Comparison of ENCODE assay signal across 8 cellular contexts in the genomic region with DNA sequence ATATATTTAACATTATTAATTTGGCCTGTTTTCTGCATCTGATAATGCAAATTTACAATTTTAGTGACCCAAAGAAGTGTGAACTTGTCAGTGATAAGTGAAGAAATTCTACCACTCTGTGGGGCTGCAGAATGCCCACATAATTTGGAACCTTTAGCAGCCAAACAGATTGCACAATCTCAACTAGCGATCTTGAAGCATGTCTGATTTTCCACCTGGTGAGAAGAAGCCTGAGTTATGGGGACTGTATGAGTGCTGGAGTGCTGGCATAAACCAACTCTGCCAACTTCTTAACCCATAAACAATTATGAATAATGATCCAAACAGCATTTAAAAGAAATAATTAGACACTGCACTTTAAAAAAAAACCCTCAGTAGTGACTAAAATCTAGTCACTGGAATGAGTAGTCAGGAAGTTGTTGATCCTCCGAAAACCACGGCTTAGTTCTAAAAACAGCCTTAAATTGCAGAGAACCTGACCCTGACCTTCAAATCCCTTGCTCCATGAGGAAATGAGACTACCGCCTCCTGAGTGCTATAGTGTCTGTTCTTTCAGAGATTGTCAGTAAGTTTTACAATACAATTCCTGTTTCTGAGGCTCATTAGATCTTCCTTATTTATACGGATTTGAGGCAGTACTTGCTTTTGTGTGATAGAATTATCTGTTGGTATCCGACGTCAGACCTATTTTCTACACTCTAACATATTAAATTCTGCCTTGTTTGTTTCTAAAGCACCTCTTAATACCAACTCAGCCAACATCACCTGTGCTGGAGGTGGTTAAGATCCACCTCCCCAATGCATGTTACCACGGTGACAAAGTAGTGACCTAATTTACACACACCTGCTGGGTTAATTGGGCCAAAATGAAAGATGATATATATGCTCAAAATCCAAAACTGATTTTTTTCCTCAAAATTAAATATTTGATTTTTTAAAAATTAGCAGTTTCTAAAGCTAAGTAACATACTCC.
DNase-seq lines count a peak whose midpoint lies in the region; ATAC-seq lines count a peak whose summit lies in the region.

No MANE protein-coding gene starts in this region.

- H3K4me3 ChIP-seq in mesendoderm (ENCODE audit: low read length) = no peak overlapping the region

- no peak overlapping the region for H3K4ac ChIP-seq in mesendoderm (ENCODE audit: low read depth, low read length)

- CTCF ChIA-PET in activated CD8-positive, alpha-beta memory T cell treated with anti-CD3 and anti-CD28 coated beads, Interleukin-2, amount 10 ng/mL, durations not matched to agents 7 days and 5 days (lab: Charles Lee) = no interaction called here

- H3K27me3 ChIP-seq in mesendoderm (ENCODE audit: insufficient read depth, low read length, poor library complexity) = no peaks in the 10 kb centered on the region

- no peak overlapping the region for H3K18ac ChIP-seq in mesendoderm (ENCODE audit: low read length)

- no peaks in the 10 kb centered on the region for H3K79me2 ChIP-seq in mesendoderm (ENCODE audit: control insufficient read depth, insufficient read depth, low read length)

- no peak overlapping the region for H2BK15ac ChIP-seq in mesendoderm (replicated peaks; ENCODE audit: low read depth)

- ATAC-seq in activated CD8-positive, alpha-beta memory T cell treated with anti-CD3 and anti-CD28 coated beads, Interleukin-2, amount 10 ng/mL, durations not matched to agents 7 days and 5 days = peak; percentile 57
- peak; percentile 93 for ATAC-seq in HG02973 (IDR thresholded peaks at IDR 0.05; ENCODE audit: unreplicated experiment)

- H3K56ac ChIP-seq in mesendoderm (ENCODE audit: low read length) = no peak overlapping the region

- H2BK120ac ChIP-seq in mesendoderm (ENCODE audit: low read depth, low read length) = no peak overlapping the region

- H2BK5ac ChIP-seq in mesendoderm (ENCODE audit: low read length) = no peak overlapping the region

- H3K79me1 ChIP-seq in mesendoderm (ENCODE audit: low read length) = no peaks in the 10 kb centered on the region

- no peak overlapping the region for H4K8ac ChIP-seq in mesendoderm (ENCODE audit: low read depth, low read length)

- no peaks in the 10 kb centered on the region for H3K4me1 ChIP-seq in mesendoderm (ENCODE audit: control insufficient read depth, low read depth, low read length)

- no peaks in the 10 kb centered on the region for H3K36me3 ChIP-seq in mesendoderm (ENCODE audit: control insufficient read depth, insufficient read depth, low read length)

- no peak overlapping the region for H3K9ac ChIP-seq in mesendoderm (ENCODE audit: low read length)

- H4K5ac ChIP-seq in mesendoderm (ENCODE audit: low read length) = no peak overlapping the region

- no peaks in the 10 kb centered on the region for H3K27me3 Mint-ChIP-seq in activated CD8-positive, alpha-beta memory T cell treated with anti-CD3 and anti-CD28 coated beads, Interleukin-2, amount 10 ng/mL, durations not matched to agents 7 days and 5 days

- no CpG with 5 or more reads among the region's 8 CpGs for WGBS in mesendoderm (ENCODE audit: extremely low coverage, insufficient coverage, low lambda C conversion rate)

- no peak overlapping the region for H3K27ac Mint-ChIP-seq in activated CD8-positive, alpha-beta memory T cell treated with anti-CD3 and anti-CD28 coated beads, Interleukin-2, amount 10 ng/mL, durations not matched to agents 7 days and 5 days

- H2AK5ac ChIP-seq in mesendoderm (ENCODE audit: low read length) = no peak overlapping the region

- H3K36me3 Mint-ChIP-seq in activated CD8-positive, alpha-beta memory T cell treated with anti-CD3 and anti-CD28 coated beads, Interleukin-2, amount 10 ng/mL, durations not matched to agents 7 days and 5 days = peaks cover 3% of the 10 kb centered on the region

- DNase-seq in activated CD8-positive, alpha-beta memory T cell treated with anti-CD3 and anti-CD28 coated beads, Interleukin-2, amount 10 ng/mL, durations not matched to agents 7 days and 5 days = no peak
- DNase-seq in activated CD8-positive, alpha-beta memory T cell treated with anti-CD3 and anti-CD28 coated beads for 24 hours = no peak
- DNase-seq in NCI-H2171 (lab: John Stamatoyannopoulos, UW) (peak; percentile 69), fibroblast of gingiva (ENCODE audit: low read depth) (peak; percentile 40), Ammon's horn (ENCODE audit: low spot score) (no peak), mesendoderm (no peak)
- DNase-seq in stimulated activated CD4-positive, alpha-beta T cell treated with anti-CD3 and anti-CD28 coated beads, Interleukin-1b, Interleukin-23, amount 100 ng/mL, for 48 hours = no peak

- peaks cover 19% of the 10 kb centered on the region for H3K4me1 Mint-ChIP-seq in activated CD8-positive, alpha-beta memory T cell treated with anti-CD3 and anti-CD28 coated beads, Interleukin-2, amount 10 ng/mL, durations not matched to agents 7 days and 5 days

- no peak overlapping the region for H3K4me3 Mint-ChIP-seq in activated CD8-positive, alpha-beta memory T cell treated with anti-CD3 and anti-CD28 coated beads, Interleukin-2, amount 10 ng/mL, durations not matched to agents 7 days and 5 days

- H3K23ac ChIP-seq in mesendoderm (ENCODE audit: low read length) = no peak overlapping the region

- peaks cover 2% of the 10 kb centered on the region for H3K9me3 Mint-ChIP-seq in activated CD8-positive, alpha-beta memory T cell treated with anti-CD3 and anti-CD28 coated beads, Interleukin-2, amount 10 ng/mL, durations not matched to agents 7 days and 5 days (ENCODE audit: low read depth)

- H3K27ac ChIP-seq in mesendoderm (ENCODE audit: low read depth, low read length) = no peak overlapping the region

- no peak overlapping the region for H3K4me2 ChIP-seq in mesendoderm (ENCODE audit: low read length)

Comparison
In these comparisons a context has a peak if more than half of its experiments do, and no peak if none do; other contexts are left out.
1. DNase-seq: peak in NCI-H2171 (single experiment) and fibroblast of gingiva (single experiment); none in activated CD8-positive, alpha-beta memory T cell treated with anti-CD3 and anti-CD28 coated beads, Interleukin-2, amount 10 ng/mL, durations not matched to agents 7 days and 5 days (single experiment), activated CD8-positive, alpha-beta memory T cell treated with anti-CD3 and anti-CD28 coated beads for 24 hours (single experiment), Ammon's horn (single experiment), stimulated activated CD4-positive, alpha-beta T cell treated with anti-CD3 and anti-CD28 coated beads, Interleukin-1b, Interleukin-23, amount 100 ng/mL, for 48 hours (single experiment) and mesendoderm (single experiment).